Comparison of ENCODE assay signal across 25 cellular contexts in genomic region chr20:697826-698225, GRCh38. TPM values are rescaled to one million over a fixed set of nuclear protein-coding genes. Genes with fewer than 3 reads are reported as not detected.
DNase-seq lines count a peak whose midpoint lies in the region; ATAC-seq and TF ChIP-seq lines count a peak whose summit lies in the region.
"Had no signal": no experiment of that assay in that cellular context is flagged by ENCODE, and none has a peak within 500 bp of the region (broad histone marks: within the 10 kb centered on the region; RNA-seq: fewer than 3 reads in every experiment).

No MANE protein-coding gene starts in this region.

- 80 to 86% methylated on average over 9 of the region's 9 CpGs for WGBS in sigmoid colon, 2 donors

- ATAC-seq in left cardiac atrium (no peak), GM21381 (IDR thresholded peaks at IDR 0.05; ENCODE audit: unreplicated experiment) (no peak)
- ATAC-seq: K562 had no signal

- H3K9me3 ChIP-seq in sigmoid colon: no peaks in the 10 kb centered on the region
- H3K9me3 ChIP-seq: A549, Caco-2 had no signal

- no peak for TF ChIP-seq CTCF in coronary artery (IDR thresholded peaks at IDR 0.05)
- TF ChIP-seq CTCF in sigmoid colon (IDR thresholded peaks at IDR 0.05): no peak

- TF ChIP-seq POLR2A in sigmoid colon (IDR thresholded peaks at IDR 0.05): no peak

- intact Hi-C loops in cardiac septum (cut with DNase I) (no loop called here), left cardiac atrium (cut with DNase I) (no loop called here), sigmoid colon (cut with DNase I) (no loop called here)

- TF ChIP-seq EP300 in sigmoid colon (IDR thresholded peaks at IDR 0.05): no peak

- H3K27me3 ChIP-seq in sigmoid colon: peaks cover 3 to 35% (median 5%) of the 10 kb centered on the region in 3 donors

- no peaks in the 10 kb centered on the region for H3K4me1 ChIP-seq in sigmoid colon
- H3K4me1 ChIP-seq: Caco-2 had no signal

- DNase-seq in cardiac septum (ENCODE audit: low spot score) (peak; percentile 36), left cardiac atrium (no peak), coronary artery (ENCODE audit: low spot score) (peak; percentile 7), mesenteric fat pad (ENCODE audit: low spot score) (peak; percentile 75), sigmoid colon (peak; percentile 41), cerebellum (ENCODE audit: low spot score) (no peak), NCI-H187 treated with DMSO at 0.1 percent for 48 hours (lab: John Stamatoyannopoulos, UW) (no peak)
- DNase-seq: AML-193; CD4-positive, alpha-beta T cell; DMS153; DMS79; GF-D8; GOT3; H9; IMR-90 had no signal

- no peak overlapping the region for H3K4me3 ChIP-seq in coronary artery
- no peak overlapping the region for H3K4me3 ChIP-seq in sigmoid colon
- H3K4me3 ChIP-seq: A549, K562 had no signal

- H3K36me3 ChIP-seq in sigmoid colon: no peaks in the 10 kb centered on the region

- H3K27ac ChIP-seq in coronary artery (no peak overlapping the region), sigmoid colon (no peak overlapping the region)
- H3K27ac ChIP-seq: 22Rv1, A549, C4-2B, HL-60 had no signal

RNA-seq across cellular contexts. Expression of gene SCRT2, which starts 22.2 kb away (rescaled TPM):
- total RNA-seq in cardiac septum (not detected), left cardiac atrium (not detected), mesenteric fat pad (not detected), sigmoid colon (not detected), cerebellum (2.9 TPM)
- not detected for polyA plus RNA-seq in sigmoid colon
- total RNA-seq: Caco-2; CD4-positive, alpha-beta T cell; Daoy; H9; HT1080; IMR-90 had no signal
- polyA plus RNA-seq: A549, BJ, IMR-90 had no signal

RNA-seq across cellular contexts. Expression of gene SRXN1, which starts 44.8 kb away (rescaled TPM):
- total RNA-seq in cardiac septum (38.4 TPM), left cardiac atrium (10 to 100 TPM; 34.1 to 38.9 TPM), mesenteric fat pad (41.5 TPM), sigmoid colon (10 to 100 TPM; 16.8 to 32.4 (median 27.1) TPM), cerebellum (6.5 TPM)
- polyA plus RNA-seq in sigmoid colon: 10 to 100 TPM; 21.0 to 35.6 (median 27.5) TPM

Comparison
In these comparisons a context has a peak if more than half of its experiments do, and no peak if none do; other contexts are left out.
1. DNase-seq: peak in cardiac septum (single experiment), coronary artery (single experiment), mesenteric fat pad (single experiment) and sigmoid colon (single experiment); none in left cardiac atrium (single experiment), cerebellum (single experiment) and NCI-H187 treated with DMSO at 0.1 percent for 48 hours (single experiment).